In genomic region chr10:131496351-131497052, GRCh38 we compare ENCODE assay signal across 26 cellular contexts.
"Had no signal": no experiment of that assay in that cellular context is flagged by ENCODE, and none has a peak within 500 bp of the region (broad histone marks: within the 10 kb centered on the region; RNA-seq: fewer than 3 reads in every experiment).

No MANE protein-coding gene starts in this region.

- H3K4me3 ChIP-seq: MG63, SJSA1 had no signal

- H3K4me1 Mint-ChIP-seq: activated CD8-positive, alpha-beta memory T cell treated with anti-CD3 and anti-CD28 coated beads, Interleukin-2, amount 10 ng/mL, durations not matched to agents 7 days and 5 days; activated T-helper 17 cell treated with anti-CD3 and anti-CD28 coated beads, Interleukin-2, amount 50 U/mL, for 72 hours; central memory CD8-positive, alpha-beta T cell; WTC11 had no signal

- H3K27ac ChIP-seq: SJSA1 had no signal

- H3K4me1 ChIP-seq: SJSA1 had no signal

- H3K27ac Mint-ChIP-seq: activated CD8-positive, alpha-beta memory T cell treated with anti-CD3 and anti-CD28 coated beads, Interleukin-2, amount 10 ng/mL, durations not matched to agents 7 days and 5 days; activated naive CD4-positive, alpha-beta T cell treated with anti-CD3 and anti-CD28 coated beads for 36 hours; activated naive CD8-positive, alpha-beta T cell; activated T-helper 17 cell treated with anti-CD3 and anti-CD28 coated beads, Interleukin-2, amount 50 U/mL, for 72 hours; brain; WTC11 had no signal

- ATAC-seq: activated CD8-positive, alpha-beta memory T cell treated with anti-CD3 and anti-CD28 coated beads, Interleukin-2, amount 10 ng/mL, durations not matched to agents 7 days and 5 days; activated T-helper 17 cell treated with anti-CD3 and anti-CD28 coated beads, Interleukin-2, amount 50 U/mL, for 72 hours; PC-3; SK-N-SH treated with all-trans-retinoic acid at 6 μM for 48 hours; WTC11 had no signal

- H3K36me3 Mint-ChIP-seq: activated CD8-positive, alpha-beta memory T cell treated with anti-CD3 and anti-CD28 coated beads, Interleukin-2, amount 10 ng/mL, durations not matched to agents 7 days and 5 days; activated naive CD8-positive, alpha-beta T cell; brain had no signal

- H3K27me3 ChIP-seq: MG63, SJSA1 had no signal

- H3K27me3 Mint-ChIP-seq: activated CD8-positive, alpha-beta memory T cell treated with anti-CD3 and anti-CD28 coated beads, Interleukin-2, amount 10 ng/mL, durations not matched to agents 7 days and 5 days; activated T-helper 17 cell treated with anti-CD3 and anti-CD28 coated beads, Interleukin-2, amount 50 U/mL, for 72 hours; central memory CD8-positive, alpha-beta T cell had no signal

- DNase-seq: activated CD4-positive, alpha-beta T cell treated with anti-CD3 and anti-CD28 coated beads for 48 hours; activated CD4-positive, alpha-beta T cell treated with anti-CD3 and anti-CD28 coated beads, Interleukin-2, amount 50 U/mL, for 48 hours; activated CD4-positive, CD25-positive, alpha-beta regulatory T cell treated with anti-CD3 and anti-CD28 coated beads, Interleukin-2, amount 50 U/mL, for 72 hours; activated CD8-positive, alpha-beta memory T cell treated with anti-CD3 and anti-CD28 coated beads, Interleukin-2, amount 10 ng/mL, durations not matched to agents 7 days and 5 days; activated gamma-delta T cell; activated naive CD4-positive, alpha-beta T cell treated with anti-CD3 and anti-CD28 coated beads for 36 hours; activated T-cell treated with anti-CD3 and anti-CD28 coated beads for 4 hours; activated T-cell treated with anti-CD3 and anti-CD28 coated beads, Interleukin-2, amount 50 U/mL, for 48 hours; amygdala; MG63; MV-4-11; NCI-H1105; NCI-H1436; NCI-H1694 treated with DMSO at 0.1 percent for 48 hours; NCI-H2029 treated with DMSO at 0.1 percent for 48 hours; NCI-H524; PC-3; SHP77; SW 1271 had no signal

- H3K36me3 ChIP-seq: MG63, SJSA1 had no signal

- H3K9me3 ChIP-seq: MG63 had no signal

- H3K4me3 Mint-ChIP-seq: activated CD8-positive, alpha-beta memory T cell treated with anti-CD3 and anti-CD28 coated beads, Interleukin-2, amount 10 ng/mL, durations not matched to agents 7 days and 5 days; activated naive CD4-positive, alpha-beta T cell treated with anti-CD3 and anti-CD28 coated beads for 36 hours; activated naive CD8-positive, alpha-beta T cell; activated T-helper 17 cell treated with anti-CD3 and anti-CD28 coated beads, Interleukin-2, amount 50 U/mL, for 72 hours; brain; central memory CD8-positive, alpha-beta T cell; WTC11 had no signal

- H3K9me3 Mint-ChIP-seq: activated T-helper 17 cell treated with anti-CD3 and anti-CD28 coated beads, Interleukin-2, amount 50 U/mL, for 72 hours had no signal
